16 cellular contexts compared by ENCODE assay signal in the genomic region with DNA sequence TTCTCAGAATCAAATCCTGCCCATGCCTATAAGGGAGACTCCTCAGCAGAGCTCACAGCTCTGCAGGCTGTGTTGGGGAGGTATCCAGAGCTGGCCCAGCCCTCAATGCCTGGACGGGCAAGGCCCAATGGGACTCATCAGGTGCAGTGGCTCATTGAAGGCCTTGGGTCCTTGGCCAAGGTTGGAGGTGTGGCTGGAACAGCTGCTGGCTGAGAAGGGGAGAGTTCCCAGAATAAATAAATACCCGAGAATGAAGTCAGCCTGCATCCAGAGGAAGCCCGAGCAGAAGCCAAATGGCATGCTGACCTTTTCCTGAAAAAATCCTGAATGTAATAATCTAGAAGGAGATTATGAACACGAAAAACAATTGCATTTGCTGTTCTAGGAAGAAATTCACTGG. TPM values are rescaled to one million over a fixed set of nuclear protein-coding genes. Genes with fewer than 3 reads are reported as not detected.
DNase-seq lines count a peak whose midpoint lies in the region; ATAC-seq and TF ChIP-seq lines count a peak whose summit lies in the region.
"Had no signal": no experiment of that assay in that cellular context is flagged by ENCODE, and none has a peak within 500 bp of the region (broad histone marks: within the 10 kb centered on the region; RNA-seq: fewer than 3 reads in every experiment).

No MANE protein-coding gene starts in this region.

- H3K9me3 ChIP-seq in upper lobe of right lung, result no peaks in the 10 kb centered on the region

- H3K4me1 ChIP-seq in upper lobe of right lung, result no peaks in the 10 kb centered on the region

- no peak overlapping the region for H3K4me3 ChIP-seq in fibroblast of mammary gland (ENCODE audit: control insufficient read depth, low read depth, low read length)
- no peak overlapping the region for H3K4me3 ChIP-seq in upper lobe of right lung

- no peaks in the 10 kb centered on the region for H3K27me3 ChIP-seq in upper lobe of right lung

- POLR2A ChIA-PET in activated CD4-positive, alpha-beta memory T cell treated with anti-CD3 and anti-CD28 coated beads for 36 hours (lab: Charles Lee), result interaction anchor here (0.7 kb wide), 1 partner anchor 9 kb away, joined by 3 read pairs; no protein-coding TSS in a partner anchor

- peaks cover 68% of the 10 kb centered on the region for H3K36me3 ChIP-seq in upper lobe of right lung

- H3K9me3 Mint-ChIP-seq in activated CD4-positive, alpha-beta memory T cell treated with anti-CD3 and anti-CD28 coated beads for 36 hours, result no peaks in the 10 kb centered on the region
- H3K9me3 Mint-ChIP-seq: activated CD4-positive, alpha-beta memory T cell treated with anti-CD3 and anti-CD28 coated beads, Interleukin-2, amount 10 ng/mL, durations not matched to agents 7 days and 5 days; activated T-helper 1 cell treated with anti-CD3 and anti-CD28 coated beads, Interleukin-12 subunit alpha, Interleukin-12 subunit beta, Interleukin-2, Interleukin-4 antibody, amounts not matched to agents 30 ng/mL and 10 ng/mL and 1 ng/mL, durations not matched to agents 14 hours and 24 hours and 36 hours; CD4-positive, CD25-positive, alpha-beta regulatory T cell; natural killer cell treated with Interleukin-12 subunit alpha and Interleukin-12 subunit beta and Interleukin-15 and Interleukin-18, amount 100 ng/mL, for 72 hours had no signal

- no peak overlapping the region for H3K27ac Mint-ChIP-seq in activated CD4-positive, alpha-beta memory T cell treated with anti-CD3 and anti-CD28 coated beads for 36 hours
- H3K27ac Mint-ChIP-seq: activated CD4-positive, alpha-beta memory T cell treated with anti-CD3 and anti-CD28 coated beads, Interleukin-2, amount 10 ng/mL, durations not matched to agents 7 days and 5 days; activated T-helper 1 cell treated with anti-CD3 and anti-CD28 coated beads, Interleukin-12 subunit alpha, Interleukin-12 subunit beta, Interleukin-2, Interleukin-4 antibody, amounts not matched to agents 30 ng/mL and 10 ng/mL and 1 ng/mL, durations not matched to agents 14 hours and 24 hours and 36 hours had no signal

- TF ChIP-seq CTCF in fibroblast of mammary gland (conservative IDR thresholded peaks at IDR 0.05; ENCODE audit: control insufficient read depth, insufficient read depth, low read depth, low read length) (no peak), upper lobe of right lung (IDR thresholded peaks at IDR 0.05) (no peak)

- DNase-seq in NCI-H82 (lab: John Stamatoyannopoulos, UW) (peak; percentile 35), NCI-H82 treated with DMSO at 0.1 percent for 48 hours (lab: John Stamatoyannopoulos, UW; ENCODE audit: unreplicated experiment) (no peak), fibroblast of mammary gland (ENCODE audit: low read depth) (peak; percentile 58), myocyte (ENCODE audit: low read depth) (peak; percentile 90), upper lobe of right lung (no peak), SIG-M5 (lab: John Stamatoyannopoulos, UW) (no peak)
- no peak for DNase-seq in activated CD4-positive, alpha-beta memory T cell treated with anti-CD3 and anti-CD28 coated beads for 36 hours
- DNase-seq: activated CD4-positive, alpha-beta memory T cell treated with anti-CD3 and anti-CD28 coated beads, Interleukin-2, amount 10 ng/mL, durations not matched to agents 7 days and 5 days; CD4-positive, CD25-positive, alpha-beta regulatory T cell; NCI-H187 treated with DMSO at 0.1 percent for 48 hours; NCI-H510A; OCI-M1 had no signal

- peaks cover 5% of the 10 kb centered on the region for H3K4me1 Mint-ChIP-seq in activated CD4-positive, alpha-beta memory T cell treated with anti-CD3 and anti-CD28 coated beads for 36 hours (ENCODE audit: low read depth)
- H3K4me1 Mint-ChIP-seq: CD4-positive, CD25-positive, alpha-beta regulatory T cell had no signal

- H3K27ac ChIP-seq in upper lobe of right lung, result no peak overlapping the region

- peaks cover 6% of the 10 kb centered on the region for H3K36me3 Mint-ChIP-seq in activated CD4-positive, alpha-beta memory T cell treated with anti-CD3 and anti-CD28 coated beads for 36 hours

- no peaks in the 10 kb centered on the region for H3K27me3 Mint-ChIP-seq in activated CD4-positive, alpha-beta memory T cell treated with anti-CD3 and anti-CD28 coated beads for 36 hours
- H3K27me3 Mint-ChIP-seq: activated CD4-positive, alpha-beta memory T cell treated with anti-CD3 and anti-CD28 coated beads, Interleukin-2, amount 10 ng/mL, durations not matched to agents 7 days and 5 days; CD4-positive, CD25-positive, alpha-beta regulatory T cell; natural killer cell treated with Interleukin-12 subunit alpha and Interleukin-12 subunit beta and Interleukin-15 and Interleukin-18, amount 100 ng/mL, for 72 hours had no signal

- intact Hi-C loops in upper lobe of right lung (cut with DNase I), result no loop called here
- intact Hi-C loops in activated CD4-positive, alpha-beta memory T cell treated with anti-CD3 and anti-CD28 coated beads for 36 hours (cut with micrococcal nuclease), result no loop called here

- ATAC-seq in upper lobe of right lung (peak; percentile 28), GM18511 (IDR thresholded peaks at IDR 0.05; ENCODE audit: unreplicated experiment) (no peak)
- ATAC-seq: natural killer cell treated with Interleukin-12 subunit alpha and Interleukin-12 subunit beta and Interleukin-15 and Interleukin-18, amount 100 ng/mL, for 72 hours; SK-N-SH treated with all-trans-retinoic acid at 6 μM for 48 hours had no signal

- no peak overlapping the region for H3K4me3 Mint-ChIP-seq in activated CD4-positive, alpha-beta memory T cell treated with anti-CD3 and anti-CD28 coated beads for 36 hours
- H3K4me3 Mint-ChIP-seq: activated CD4-positive, alpha-beta memory T cell treated with anti-CD3 and anti-CD28 coated beads, Interleukin-2, amount 10 ng/mL, durations not matched to agents 7 days and 5 days; activated T-helper 1 cell treated with anti-CD3 and anti-CD28 coated beads, Interleukin-12 subunit alpha, Interleukin-12 subunit beta, Interleukin-2, Interleukin-4 antibody, amounts not matched to agents 30 ng/mL and 10 ng/mL and 1 ng/mL, durations not matched to agents 14 hours and 24 hours and 36 hours; CD4-positive, CD25-positive, alpha-beta regulatory T cell; natural killer cell treated with Interleukin-12 subunit alpha and Interleukin-12 subunit beta and Interleukin-15 and Interleukin-18, amount 100 ng/mL, for 72 hours had no signal

- CTCF ChIA-PET in activated CD4-positive, alpha-beta memory T cell treated with anti-CD3 and anti-CD28 coated beads for 36 hours (lab: Charles Lee), result interaction anchor here (2.1 kb wide), 1 partner anchor 16 kb away, joined by 10 read pairs; no protein-coding TSS in a partner anchor

RNA-seq across cellular contexts. Expression of gene IKBKE, which starts 25.2 kb away (rescaled TPM):
- 3.9 and 10.0 TPM in 2 replicates for total RNA-seq in myocyte
- 4.3 TPM for polyA plus RNA-seq in myocyte (2012)
- 8.5 TPM for total RNA-seq in upper lobe of right lung
- total RNA-seq in activated CD4-positive, alpha-beta memory T cell treated with anti-CD3 and anti-CD28 coated beads for 36 hours, result 10 to 100 TPM; 18.4 to 19.4 TPM

Comparison
In these comparisons a context has a peak if more than half of its experiments do, and no peak if none do; other contexts are left out.
1. DNase-seq: peak in NCI-H82 (single experiment), fibroblast of mammary gland (single experiment) and myocyte (single experiment); none in NCI-H82 treated with DMSO at 0.1 percent for 48 hours (single experiment), upper lobe of right lung (single experiment), SIG-M5 (single experiment) and activated CD4-positive, alpha-beta memory T cell treated with anti-CD3 and anti-CD28 coated beads for 36 hours (single experiment).